Comparison of ENCODE assay signal across 14 cellular contexts in the genomic region with DNA sequence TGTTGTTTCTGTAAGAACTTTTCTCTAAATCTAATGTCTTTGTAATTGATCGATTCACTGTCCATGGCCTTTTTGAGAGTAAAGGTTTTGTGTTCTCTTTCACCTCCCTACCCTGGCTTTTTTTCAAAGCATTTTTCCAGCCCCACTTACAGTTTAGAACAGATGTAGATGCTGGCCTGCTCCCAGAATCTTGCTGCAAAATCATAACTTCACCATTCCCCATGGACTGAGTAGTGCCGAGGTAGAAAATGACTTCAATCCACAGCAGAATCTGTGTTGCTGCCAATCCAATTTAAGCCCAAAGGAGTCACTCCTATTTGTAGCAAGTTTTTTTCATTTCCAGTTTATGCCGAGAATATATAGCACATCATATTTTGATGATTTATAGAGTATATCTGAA.
"Had no signal": no experiment of that assay in that cellular context is flagged by ENCODE, and none has a peak within 500 bp of the region (broad histone marks: within the 10 kb centered on the region; RNA-seq: fewer than 3 reads in every experiment).

No MANE protein-coding gene starts in this region.

- DNase-seq: activated CD4-positive, alpha-beta T cell treated with anti-CD3 and anti-CD28 coated beads, Interleukin-2, amount 10 ng/mL, durations not matched to agents 7 days and 5 days; activated CD8-positive, alpha-beta memory T cell treated with anti-CD3 and anti-CD28 coated beads for 24 hours; activated naive CD4-positive, alpha-beta T cell treated with Interleukin-2 at 50 U/mL for 16 hours; activated naive CD8-positive, alpha-beta T cell treated with anti-CD3 and anti-CD28 coated beads, Interleukin-2, amount 50 U/mL, for 24 hours; central memory CD4-positive, alpha-beta T cell; cortex of kidney; effector memory CD4-positive, alpha-beta T cell; head of caudate nucleus; mesendoderm; stimulated activated CD4-positive, alpha-beta T cell treated with anti-CD3 and anti-CD28 coated beads, Interleukin-15, amount 100 ng/mL, for 24 hours; stimulated activated CD4-positive, alpha-beta T cell treated with anti-CD3 and anti-CD28 coated beads, Interleukin-4, amount 100 ng/mL, for 24 hours had no signal

- H3K36me3 ChIP-seq: ovary, thyroid gland had no signal

- H3K27ac ChIP-seq: ovary, thyroid gland had no signal

- ATAC-seq: activated naive CD8-positive, alpha-beta T cell treated with anti-CD3 and anti-CD28 coated beads, Interleukin-2, amount 50 U/mL, for 24 hours; WTC11 had no signal

- H3K9me3 ChIP-seq: ovary, thyroid gland had no signal

- H3K27me3 ChIP-seq: ovary, thyroid gland had no signal

- H3K4me3 ChIP-seq: ovary, thyroid gland had no signal

- H3K4me1 ChIP-seq: thyroid gland had no signal
